1 cellular context compared by ENCODE assay signal in genomic region chr12:94198872-94199271, GRCh38.
TF ChIP-seq lines count a peak whose summit lies in the region.

No MANE protein-coding gene starts in this region.

TF ChIP-seq in SK-N-SH treated with all-trans-retinoic acid at 6 μM for 48 hours, 23 proteins besides CTCF, POLR2A, EP300 and RAD21 (continued from another document):
- TF ChIP-seq PATZ1 (CRISPR knock-in tag; IDR thresholded peaks at IDR 0.05; ENCODE audit: borderline replicate concordance) = no peak
- TF ChIP-seq TOX (CRISPR knock-in tag; IDR thresholded peaks at IDR 0.05; ENCODE audit: borderline replicate concordance) = no peak
- TF ChIP-seq TCF4 (CRISPR knock-in tag; IDR thresholded peaks at IDR 0.05; ENCODE audit: borderline replicate concordance) = no peak
- TF ChIP-seq ISL1 (CRISPR knock-in tag; IDR thresholded peaks at IDR 0.05) = no peak
- TF ChIP-seq ZFP30 (CRISPR knock-in tag; IDR thresholded peaks at IDR 0.05) = no peak
- no peak for TF ChIP-seq SNAI2 (CRISPR knock-in tag; IDR thresholded peaks at IDR 0.05)
